ENCODE assay signal across 8 cellular contexts in the genomic region with DNA sequence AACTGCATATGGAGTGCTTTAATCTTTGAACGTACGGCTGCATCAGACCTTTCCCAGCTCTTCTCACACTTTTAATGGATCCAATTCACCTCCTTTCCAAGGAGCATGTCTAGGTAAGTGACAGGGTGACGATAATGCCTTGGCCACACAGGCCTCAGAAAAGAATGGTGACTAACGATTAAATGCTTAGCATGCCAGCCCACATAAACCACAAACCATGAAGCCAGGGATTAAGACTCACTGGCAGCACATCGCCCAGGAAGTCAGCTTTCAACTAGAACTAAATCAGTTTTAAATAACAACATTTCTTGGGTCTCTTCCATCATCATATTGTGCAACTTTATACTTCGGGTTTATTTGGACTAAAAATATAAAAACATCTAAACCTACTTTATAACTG. TPM values are rescaled to one million over a fixed set of nuclear protein-coding genes. Genes with fewer than 3 reads are reported as not detected.
A peak's percentile ranks its signal among the peaks of the same experiment; 100 is the strongest.
DNase-seq lines count a peak whose midpoint lies in the region; ATAC-seq and TF ChIP-seq lines count a peak whose summit lies in the region.

No MANE protein-coding gene starts in this region.

- TF ChIP-seq CTCF in MCF 10A (IDR thresholded peaks at IDR 0.05; ENCODE audit: unreplicated experiment) = no peak
- TF ChIP-seq CTCF in psoas muscle (IDR thresholded peaks at IDR 0.05) = no peak

- no peaks in the 10 kb centered on the region for H3K27me3 ChIP-seq in psoas muscle (ENCODE audit: insufficient read depth in 3 of 3, low read length in 2 of 3)

- no peaks in the 10 kb centered on the region for H3K9me3 ChIP-seq in psoas muscle

- H3K36me3 ChIP-seq in psoas muscle (ENCODE audit: insufficient read depth in 1 of 2, low read depth in 1 of 2) = no peaks in the 10 kb centered on the region

- CTCF ChIA-PET in MCF 10A (lab: Yijun Ruan, JAX) = interaction anchor here (0.9 to 1.6 kb wide), 3 partner anchors 10 to 95 kb away, joined by 4 to 6 read pairs (median 6); no protein-coding TSS in a partner anchor

- WGBS in psoas muscle, 3 donors = 18 to 28% (median 21%) methylated on average over 6 of the region's 6 CpGs

- H3K4me3 ChIP-seq in psoas muscle = peak overlapping the region; percentile 40

- H3K36me3 Mint-ChIP-seq in MCF 10A (ENCODE audit: insufficient read depth, unreplicated experiment) = peaks cover 6% of the 10 kb centered on the region
- H3K36me3 Mint-ChIP-seq in stimulated activated naive B cell treated with anti-CD40 and anti-IgM and Interleukin-4, amounts not matched to agents 10 μg/mL and 1 μg/mL and 100 μg/mL, for 72 hours = no peaks in the 10 kb centered on the region

- intact Hi-C loops in MCF 10A (cut with micrococcal nuclease) = no loop called here
- intact Hi-C loops in psoas muscle (cut with DNase I) = no loop called here
- intact Hi-C loops in left colon (cut with DNase I, micrococcal nuclease) = no loop called here

- peaks cover 29% of the 10 kb centered on the region for H3K4me1 Mint-ChIP-seq in MCF 10A (ENCODE audit: insufficient read depth, unreplicated experiment)
- peaks cover 2 to 8% of the 10 kb centered on the region in 2 donors for H3K4me1 Mint-ChIP-seq in stimulated activated naive B cell treated with anti-CD40 and anti-IgM and Interleukin-4, amounts not matched to agents 10 μg/mL and 1 μg/mL and 100 μg/mL, for 72 hours

- peak overlapping the region; percentile 52 for H3K4me3 Mint-ChIP-seq in MCF 10A (ENCODE audit: unreplicated experiment)
- H3K4me3 Mint-ChIP-seq in stimulated activated naive B cell treated with anti-CD40 and anti-IgM and Interleukin-4, amounts not matched to agents 10 μg/mL and 1 μg/mL and 100 μg/mL, for 72 hours = no peak overlapping the region

- peak overlapping the region; percentile 94 for H3K27ac Mint-ChIP-seq in MCF 10A (ENCODE audit: low read depth, unreplicated experiment)
- H3K27ac Mint-ChIP-seq in stimulated activated naive B cell treated with anti-CD40 and anti-IgM and Interleukin-4, amounts not matched to agents 10 μg/mL and 1 μg/mL and 100 μg/mL, for 72 hours = no peak overlapping the region

- no peaks in the 10 kb centered on the region for H3K9me3 Mint-ChIP-seq in MCF 10A (ENCODE audit: unreplicated experiment)
- peaks cover 0 to 2% of the 10 kb centered on the region in 2 donors for H3K9me3 Mint-ChIP-seq in stimulated activated naive B cell treated with anti-CD40 and anti-IgM and Interleukin-4, amounts not matched to agents 10 μg/mL and 1 μg/mL and 100 μg/mL, for 72 hours

- H3K27ac ChIP-seq in psoas muscle = peak overlapping the region; percentile 58

- peak; percentile 82 for DNase-seq in Daoy (ENCODE audit: low read depth)
- DNase-seq in RPMI7951 (ENCODE audit: low read depth) = peak; percentile 89
- DNase-seq in MCF 10A (ENCODE audit: unreplicated experiment) = peak; percentile 93
- DNase-seq in psoas muscle = peak in 1 of 2 donors; percentile 15
- DNase-seq in NCI-H2171 treated with DMSO at 0.1 percent for 48 hours (lab: John Stamatoyannopoulos, UW) = no peak
- no peak for DNase-seq in left colon
- DNase-seq in stimulated activated naive B cell treated with anti-CD40 and anti-IgM and Interleukin-4, amounts not matched to agents 10 μg/mL and 1 μg/mL and 100 μg/mL, for 72 hours = no peak

- H3K27me3 Mint-ChIP-seq in MCF 10A (ENCODE audit: insufficient read depth, unreplicated experiment) = no peaks in the 10 kb centered on the region
- no peaks in the 10 kb centered on the region for H3K27me3 Mint-ChIP-seq in stimulated activated naive B cell treated with anti-CD40 and anti-IgM and Interleukin-4, amounts not matched to agents 10 μg/mL and 1 μg/mL and 100 μg/mL, for 72 hours

- ATAC-seq in psoas muscle (peak; percentile 97 to 100 (median 100)), HG03097 (IDR thresholded peaks at IDR 0.05; ENCODE audit: low FRiP score, unreplicated experiment) (no peak), left colon (no peak)
- ATAC-seq in stimulated activated naive B cell treated with anti-CD40 and anti-IgM and Interleukin-4, amounts not matched to agents 10 μg/mL and 1 μg/mL and 100 μg/mL, for 72 hours (replicated peaks) = no peak

- POLR2A ChIA-PET in MCF 10A (lab: Yijun Ruan, JAX) = interaction anchor here (0.7 to 2.2 kb wide), 4 partner anchors 10 to 457 kb away, joined by 3 to 18 read pairs (median 4); no protein-coding TSS in a partner anchor

- H3K4me1 ChIP-seq in psoas muscle = peaks cover 12% of the 10 kb centered on the region

- no TSS peak for BruUV-seq in MCF 10A (replicated peaks; lab: Mats Ljungman, UMichigan)

RNA-seq across cellular contexts. Expression of a gene that starts 28.7 kb away (rescaled TPM):
- 6.9 and 9.3 TPM in 2 replicates for total RNA-seq in Daoy (2014; rRNA removed; shearing (Covaris generic))
- 11.7 and 14.1 TPM in 2 replicates for total RNA-seq in RPMI7951 (2014; rRNA removed; shearing (Covaris generic))
- 11.5 and 17.6 TPM in 2 replicates for total RNA-seq in MCF 10A (2022)
- 10 to 100 TPM in 3 of 4 donors, 1 to 10 TPM in 1; 8.3 to 16.8 (median 10.2) TPM for total RNA-seq in psoas muscle
- polyA plus RNA-seq in psoas muscle = 1 to 10 TPM; 1.5 to 9.5 (median 5.8) TPM
- total RNA-seq in left colon = 10 to 100 TPM; 18.1 to 19.6 TPM

Comparison
In these comparisons a context has a peak if more than half of its experiments do, and no peak if none do; other contexts are left out.
1. DNase-seq: peak in Daoy (single experiment), RPMI7951 (single experiment) and MCF 10A (single experiment); none in NCI-H2171 treated with DMSO at 0.1 percent for 48 hours (single experiment), left colon (0 of 2) and stimulated activated naive B cell treated with anti-CD40 and anti-IgM and Interleukin-4, amounts not matched to agents 10 μg/mL and 1 μg/mL and 100 μg/mL, for 72 hours (single experiment).
2. ATAC-seq: peak in psoas muscle (4 of 4); none in HG03097 (single experiment), left colon (single experiment) and stimulated activated naive B cell treated with anti-CD40 and anti-IgM and Interleukin-4, amounts not matched to agents 10 μg/mL and 1 μg/mL and 100 μg/mL, for 72 hours (0 of 2).